ENCODE assay signal across 1 cellular context in the genomic region with DNA sequence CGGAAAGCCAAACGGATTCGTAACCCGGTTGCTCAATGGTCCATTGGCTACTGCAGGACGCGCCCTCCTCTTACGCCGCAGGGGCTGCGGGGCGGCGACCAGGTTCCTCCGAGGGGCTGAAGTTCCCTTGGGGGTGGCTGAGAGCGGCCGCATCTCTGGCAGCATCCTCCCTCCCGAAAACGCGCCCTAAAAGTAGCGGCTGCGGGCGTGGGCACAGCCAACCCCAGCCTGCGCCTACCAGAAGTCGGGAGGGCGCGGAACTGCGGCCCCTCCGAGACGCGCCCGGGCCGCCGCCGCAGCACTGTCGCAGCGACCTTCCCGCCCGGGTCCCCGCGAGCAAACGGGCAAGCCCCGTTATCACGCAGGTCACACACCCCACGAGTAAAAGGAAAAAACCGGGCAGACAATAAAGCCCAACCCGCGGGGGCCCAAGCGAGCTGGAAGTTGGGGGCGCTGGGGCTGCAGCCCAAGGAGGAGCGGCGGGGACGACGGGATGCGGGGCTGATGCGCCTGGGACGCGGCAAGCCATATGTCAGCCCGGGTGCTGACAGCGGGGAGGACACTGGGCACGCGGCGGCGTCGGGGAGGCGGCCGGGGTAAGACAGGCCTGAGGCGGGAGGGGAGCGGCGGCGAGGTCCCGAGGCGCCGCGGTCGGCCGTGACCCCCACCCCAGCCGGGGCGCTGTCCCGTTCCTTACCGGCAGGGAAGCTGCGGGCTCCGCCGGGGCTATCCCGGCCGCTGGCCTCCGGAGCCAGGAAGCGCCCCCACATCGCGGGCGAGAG.
TF ChIP-seq lines count a peak whose summit lies in the region.

No MANE protein-coding gene starts in this region.

TF ChIP-seq in K562, 482 proteins besides CTCF, POLR2A, EP300 and RAD21 (continued from another document and continues in another):
- TF ChIP-seq, protein P1, sequence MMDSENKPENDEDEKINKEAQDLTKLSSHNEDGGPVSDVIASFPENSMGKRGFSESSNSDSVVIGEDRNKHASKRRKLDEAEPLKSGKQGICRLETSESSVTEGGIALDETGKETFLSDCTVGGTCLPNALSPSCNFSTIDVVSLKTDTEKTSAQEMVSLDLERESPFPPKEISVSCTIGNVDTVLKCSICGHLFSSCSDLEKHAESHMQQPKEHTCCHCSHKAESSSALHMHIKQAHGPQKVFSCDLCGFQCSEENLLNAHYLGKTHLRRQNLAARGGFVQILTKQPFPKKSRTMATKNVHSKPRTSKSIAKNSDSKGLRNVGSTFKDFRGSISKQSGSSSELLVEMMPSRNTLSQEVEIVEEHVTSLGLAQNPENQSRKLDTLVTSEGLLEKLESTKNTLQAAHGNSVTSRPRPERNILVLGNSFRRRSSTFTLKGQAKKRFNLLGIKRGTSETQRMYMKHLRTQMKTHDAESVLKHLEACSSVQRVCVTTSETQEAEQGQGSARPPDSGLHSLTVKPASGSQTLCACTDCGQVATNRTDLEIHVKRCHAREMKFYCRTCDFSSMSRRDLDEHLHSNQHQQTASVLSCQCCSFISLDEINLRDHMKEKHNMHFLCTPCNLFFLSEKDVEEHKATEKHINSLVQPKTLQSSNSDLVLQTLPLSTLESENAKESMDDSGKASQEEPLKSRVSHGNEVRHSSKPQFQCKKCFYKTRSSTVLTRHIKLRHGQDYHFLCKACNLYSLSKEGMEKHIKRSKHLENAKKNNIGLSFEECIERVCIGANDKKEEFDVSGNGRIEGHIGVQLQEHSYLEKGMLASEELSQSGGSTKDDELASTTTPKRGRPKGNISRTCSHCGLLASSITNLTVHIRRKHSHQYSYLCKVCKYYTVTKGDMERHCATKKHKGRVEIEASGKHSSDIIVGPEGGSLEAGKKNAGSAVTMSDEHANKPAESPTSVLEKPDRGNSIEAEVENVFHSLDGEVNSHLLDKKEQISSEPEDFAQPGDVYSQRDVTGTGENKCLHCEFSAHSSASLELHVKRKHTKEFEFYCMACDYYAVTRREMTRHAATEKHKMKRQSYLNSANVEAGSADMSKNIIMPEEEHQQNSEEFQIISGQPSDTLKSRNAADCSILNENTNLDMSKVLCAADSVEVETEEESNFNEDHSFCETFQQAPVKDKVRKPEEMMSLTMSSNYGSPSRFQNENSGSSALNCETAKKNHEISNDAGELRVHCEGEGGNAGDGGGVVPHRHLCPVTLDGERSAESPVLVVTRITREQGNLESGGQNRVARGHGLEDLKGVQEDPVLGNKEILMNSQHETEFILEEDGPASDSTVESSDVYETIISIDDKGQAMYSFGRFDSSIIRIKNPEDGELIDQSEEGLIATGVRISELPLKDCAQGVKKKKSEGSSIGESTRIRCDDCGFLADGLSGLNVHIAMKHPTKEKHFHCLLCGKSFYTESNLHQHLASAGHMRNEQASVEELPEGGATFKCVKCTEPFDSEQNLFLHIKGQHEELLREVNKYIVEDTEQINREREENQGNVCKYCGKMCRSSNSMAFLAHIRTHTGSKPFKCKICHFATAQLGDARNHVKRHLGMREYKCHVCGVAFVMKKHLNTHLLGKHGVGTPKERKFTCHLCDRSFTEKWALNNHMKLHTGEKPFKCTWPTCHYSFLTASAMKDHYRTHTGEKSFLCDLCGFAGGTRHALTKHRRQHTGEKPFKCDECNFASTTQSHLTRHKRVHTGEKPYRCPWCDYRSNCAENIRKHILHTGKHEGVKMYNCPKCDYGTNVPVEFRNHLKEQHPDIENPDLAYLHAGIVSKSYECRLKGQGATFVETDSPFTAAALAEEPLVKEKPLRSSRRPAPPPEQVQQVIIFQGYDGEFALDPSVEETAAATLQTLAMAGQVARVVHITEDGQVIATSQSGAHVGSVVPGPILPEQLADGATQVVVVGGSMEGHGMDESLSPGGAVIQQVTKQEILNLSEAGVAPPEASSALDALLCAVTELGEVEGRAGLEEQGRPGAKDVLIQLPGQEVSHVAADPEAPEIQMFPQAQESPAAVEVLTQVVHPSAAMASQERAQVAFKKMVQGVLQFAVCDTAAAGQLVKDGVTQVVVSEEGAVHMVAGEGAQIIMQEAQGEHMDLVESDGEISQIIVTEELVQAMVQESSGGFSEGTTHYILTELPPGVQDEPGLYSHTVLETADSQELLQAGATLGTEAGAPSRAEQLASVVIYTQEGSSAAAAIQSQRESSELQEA (IDR thresholded peaks at IDR 0.05; ENCODE audit: low read depth): no peak
- peak; percentile 26; the same call in 1 of the 2 replicates for TF ChIP-seq SAFB (IDR thresholded peaks at IDR 0.05; ENCODE audit: borderline replicate concordance, low read depth, low read length)
- 0 out of 2 replicates have a peak, but pooled peaks have one; percentile 22 for TF ChIP-seq ZBTB7A (IDR thresholded peaks at IDR 0.05; ENCODE audit: borderline replicate concordance, control insufficient read depth, low read depth, low read length)
- peak; percentile 80 for TF ChIP-seq FIP1L1 (IDR thresholded peaks at IDR 0.05; ENCODE audit: low read depth, low read length, poor library complexity, severe bottlenecking)
- TF ChIP-seq, protein P2, sequence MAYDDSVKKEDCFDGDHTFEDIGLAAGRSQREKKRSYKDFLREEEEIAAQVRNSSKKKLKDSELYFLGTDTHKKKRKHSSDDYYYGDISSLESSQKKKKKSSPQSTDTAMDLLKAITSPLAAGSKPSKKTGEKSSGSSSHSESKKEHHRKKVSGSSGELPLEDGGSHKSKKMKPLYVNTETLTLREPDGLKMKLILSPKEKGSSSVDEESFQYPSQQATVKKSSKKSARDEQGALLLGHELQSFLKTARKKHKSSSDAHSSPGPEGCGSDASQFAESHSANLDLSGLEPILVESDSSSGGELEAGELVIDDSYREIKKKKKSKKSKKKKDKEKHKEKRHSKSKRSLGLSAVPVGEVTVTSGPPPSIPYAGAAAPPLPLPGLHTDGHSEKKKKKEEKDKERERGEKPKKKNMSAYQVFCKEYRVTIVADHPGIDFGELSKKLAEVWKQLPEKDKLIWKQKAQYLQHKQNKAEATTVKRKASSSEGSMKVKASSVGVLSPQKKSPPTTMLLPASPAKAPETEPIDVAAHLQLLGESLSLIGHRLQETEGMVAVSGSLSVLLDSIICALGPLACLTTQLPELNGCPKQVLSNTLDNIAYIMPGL (CRISPR knock-in tag; IDR thresholded peaks at IDR 0.05): 0 out of 2 replicates have a peak, but pooled peaks have one; percentile 46
- no peak for TF ChIP-seq ZFP36 (IDR thresholded peaks at IDR 0.05; ENCODE audit: low read depth, low read length, partially characterized antibody)
- TF ChIP-seq, protein P3, sequence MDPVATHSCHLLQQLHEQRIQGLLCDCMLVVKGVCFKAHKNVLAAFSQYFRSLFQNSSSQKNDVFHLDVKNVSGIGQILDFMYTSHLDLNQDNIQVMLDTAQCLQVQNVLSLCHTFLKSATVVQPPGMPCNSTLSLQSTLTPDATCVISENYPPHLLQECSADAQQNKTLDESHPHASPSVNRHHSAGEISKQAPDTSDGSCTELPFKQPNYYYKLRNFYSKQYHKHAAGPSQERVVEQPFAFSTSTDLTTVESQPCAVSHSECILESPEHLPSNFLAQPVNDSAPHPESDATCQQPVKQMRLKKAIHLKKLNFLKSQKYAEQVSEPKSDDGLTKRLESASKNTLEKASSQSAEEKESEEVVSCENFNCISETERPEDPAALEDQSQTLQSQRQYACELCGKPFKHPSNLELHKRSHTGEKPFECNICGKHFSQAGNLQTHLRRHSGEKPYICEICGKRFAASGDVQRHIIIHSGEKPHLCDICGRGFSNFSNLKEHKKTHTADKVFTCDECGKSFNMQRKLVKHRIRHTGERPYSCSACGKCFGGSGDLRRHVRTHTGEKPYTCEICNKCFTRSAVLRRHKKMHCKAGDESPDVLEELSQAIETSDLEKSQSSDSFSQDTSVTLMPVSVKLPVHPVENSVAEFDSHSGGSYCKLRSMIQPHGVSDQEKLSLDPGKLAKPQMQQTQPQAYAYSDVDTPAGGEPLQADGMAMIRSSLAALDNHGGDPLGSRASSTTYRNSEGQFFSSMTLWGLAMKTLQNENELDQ (CRISPR knock-in tag; IDR thresholded peaks at IDR 0.05; ENCODE audit: borderline replicate concordance): no peak
- TF ChIP-seq, protein P4, sequence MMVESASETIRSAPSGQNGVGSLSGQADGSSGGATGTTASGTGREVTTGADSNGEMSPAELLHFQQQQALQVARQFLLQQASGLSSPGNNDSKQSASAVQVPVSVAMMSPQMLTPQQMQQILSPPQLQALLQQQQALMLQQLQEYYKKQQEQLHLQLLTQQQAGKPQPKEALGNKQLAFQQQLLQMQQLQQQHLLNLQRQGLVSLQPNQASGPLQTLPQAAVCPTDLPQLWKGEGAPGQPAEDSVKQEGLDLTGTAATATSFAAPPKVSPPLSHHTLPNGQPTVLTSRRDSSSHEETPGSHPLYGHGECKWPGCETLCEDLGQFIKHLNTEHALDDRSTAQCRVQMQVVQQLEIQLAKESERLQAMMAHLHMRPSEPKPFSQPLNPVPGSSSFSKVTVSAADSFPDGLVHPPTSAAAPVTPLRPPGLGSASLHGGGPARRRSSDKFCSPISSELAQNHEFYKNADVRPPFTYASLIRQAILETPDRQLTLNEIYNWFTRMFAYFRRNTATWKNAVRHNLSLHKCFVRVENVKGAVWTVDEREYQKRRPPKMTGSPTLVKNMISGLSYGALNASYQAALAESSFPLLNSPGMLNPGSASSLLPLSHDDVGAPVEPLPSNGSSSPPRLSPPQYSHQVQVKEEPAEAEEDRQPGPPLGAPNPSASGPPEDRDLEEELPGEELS (CRISPR knock-in tag; IDR thresholded peaks at IDR 0.05; ENCODE audit: borderline replicate concordance): no peak
- TF ChIP-seq, protein P5, sequence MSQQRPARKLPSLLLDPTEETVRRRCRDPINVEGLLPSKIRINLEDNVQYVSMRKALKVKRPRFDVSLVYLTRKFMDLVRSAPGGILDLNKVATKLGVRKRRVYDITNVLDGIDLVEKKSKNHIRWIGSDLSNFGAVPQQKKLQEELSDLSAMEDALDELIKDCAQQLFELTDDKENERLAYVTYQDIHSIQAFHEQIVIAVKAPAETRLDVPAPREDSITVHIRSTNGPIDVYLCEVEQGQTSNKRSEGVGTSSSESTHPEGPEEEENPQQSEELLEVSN (IDR thresholded peaks at IDR 0.05; ENCODE audit: borderline replicate concordance in 1 of 2, extremely low read depth in 1 of 2, insufficient read depth in 1 of 2, insufficient read length in 1 of 2, low read depth in 1 of 2, low read length in 1 of 2, poor library complexity in 1 of 2, severe bottlenecking in 1 of 2): peak; percentile 61 to 82
- no peak for TF ChIP-seq ZKSCAN1 (IDR thresholded peaks at IDR 0.05; ENCODE audit: low read depth, low read length)
- TF ChIP-seq, protein P6, sequence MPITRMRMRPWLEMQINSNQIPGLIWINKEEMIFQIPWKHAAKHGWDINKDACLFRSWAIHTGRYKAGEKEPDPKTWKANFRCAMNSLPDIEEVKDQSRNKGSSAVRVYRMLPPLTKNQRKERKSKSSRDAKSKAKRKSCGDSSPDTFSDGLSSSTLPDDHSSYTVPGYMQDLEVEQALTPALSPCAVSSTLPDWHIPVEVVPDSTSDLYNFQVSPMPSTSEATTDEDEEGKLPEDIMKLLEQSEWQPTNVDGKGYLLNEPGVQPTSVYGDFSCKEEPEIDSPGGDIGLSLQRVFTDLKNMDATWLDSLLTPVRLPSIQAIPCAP (CRISPR knock-in tag; IDR thresholded peaks at IDR 0.05; ENCODE audit: borderline replicate concordance): peak; percentile 72; the same call in 1 of the 2 replicates
- 0 out of 2 replicates have a peak, but pooled peaks have one; percentile 3 for TF ChIP-seq CREM (IDR thresholded peaks at IDR 0.05; ENCODE audit: low read depth)
- TF ChIP-seq SLC30A9 (CRISPR knock-in tag; IDR thresholded peaks at IDR 0.05): no peak
- TF ChIP-seq SMAD1 (IDR thresholded peaks at IDR 0.05; ENCODE audit: low read depth, low read length, partially characterized antibody): no peak
- peak; percentile 87 for TF ChIP-seq L3MBTL2 (IDR thresholded peaks at IDR 0.05)
- no peak for TF ChIP-seq ZNF778 (CRISPR knock-in tag; IDR thresholded peaks at IDR 0.05)
- no peak for TF ChIP-seq FOXM1 (IDR thresholded peaks at IDR 0.05; ENCODE audit: low read depth)
- peak; percentile 48; the same call in 1 of the 2 replicates for TF ChIP-seq FOXM1 (CRISPR knock-in tag; IDR thresholded peaks at IDR 0.05; ENCODE audit: low read depth)
- TF ChIP-seq RBM22 (IDR thresholded peaks at IDR 0.05; ENCODE audit: low read depth, low read length, poor library complexity, severe bottlenecking): peak; percentile 69
- peak; percentile 82 for TF ChIP-seq CXXC5 (CRISPR knock-in tag; IDR thresholded peaks at IDR 0.05)
